8 cellular contexts compared by ENCODE assay signal in the genomic region with DNA sequence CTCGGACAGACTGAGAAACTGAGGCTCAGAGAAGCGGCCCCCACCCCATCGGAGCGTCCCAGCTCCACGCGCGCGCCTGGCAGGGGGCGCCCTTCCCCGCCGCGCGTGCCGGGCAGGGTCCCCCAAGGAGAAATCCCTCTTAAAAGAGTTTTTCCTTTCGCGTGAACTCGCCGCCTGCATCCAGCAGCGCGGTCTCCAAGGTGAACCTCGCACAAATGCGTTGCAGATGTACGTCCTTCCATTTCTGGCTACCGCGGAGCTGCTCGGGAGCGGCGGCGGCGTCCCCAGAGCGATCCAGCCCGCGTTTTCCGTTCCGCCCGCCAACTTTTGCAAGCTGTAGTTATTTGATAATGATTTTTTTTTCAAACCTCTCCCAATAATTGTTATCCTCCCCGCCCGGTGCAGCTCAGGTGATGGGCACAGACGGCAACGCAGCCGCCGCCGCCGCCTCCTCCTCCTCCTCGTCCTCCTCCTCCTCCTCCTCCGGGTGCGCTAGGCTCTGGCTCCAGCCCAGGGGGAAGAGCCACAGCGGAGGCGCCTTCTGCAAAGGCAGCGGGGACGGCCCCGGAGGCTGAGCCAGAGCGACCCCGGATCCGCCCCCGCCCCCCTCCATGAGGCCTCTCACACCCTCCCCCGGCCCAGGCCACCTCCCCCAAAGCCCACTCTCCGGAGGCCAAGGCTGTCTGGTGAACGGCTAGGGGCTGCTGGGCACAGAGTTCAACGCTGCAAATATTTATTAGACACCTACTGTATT.
DNase-seq lines count a peak whose midpoint lies in the region; ATAC-seq and TF ChIP-seq lines count a peak whose summit lies in the region.

No MANE protein-coding gene starts in this region.

- peaks cover 45% of the 10 kb centered on the region for H3K4me1 Mint-ChIP-seq in activated naive CD8-positive, alpha-beta T cell treated with anti-CD3 and anti-CD28 coated beads, Interleukin-2, amount 10 ng/mL, durations not matched to agents 7 days and 5 days

- peak overlapping the region; percentile 60 to 82; a peak in 3 of 4 replicates for H3K4me3 ChIP-seq in DND-41 (ENCODE audit: low read depth in 1 of 2, low read length in 2 of 2)
- H3K4me3 ChIP-seq in hepatocyte: peak overlapping the region; percentile 66
- H3K4me3 ChIP-seq in skeletal muscle satellite cell (ENCODE audit: low read length): peak overlapping the region; percentile 70

- H3K9me3 ChIP-seq in DND-41 (ENCODE audit: insufficient read depth, low read length, severe bottlenecking) (no peaks in the 10 kb centered on the region), hepatocyte (ENCODE audit: low read depth) (no peaks in the 10 kb centered on the region), skeletal muscle satellite cell (replicated peaks; ENCODE audit: low read length) (no peaks in the 10 kb centered on the region)

- no peaks in the 10 kb centered on the region for H3K9me2 ChIP-seq in hepatocyte (replicated peaks; ENCODE audit: insufficient read depth)

- H3K79me2 ChIP-seq in DND-41 (ENCODE audit: insufficient read depth, low read length) (peaks cover 13% of the 10 kb centered on the region), hepatocyte (no peaks in the 10 kb centered on the region)

- H3K27ac Mint-ChIP-seq in activated naive CD8-positive, alpha-beta T cell treated with anti-CD3 and anti-CD28 coated beads, Interleukin-2, amount 10 ng/mL, durations not matched to agents 7 days and 5 days: peak overlapping the region; percentile 75

- H3K27ac ChIP-seq in DND-41 (ENCODE audit: low read length) (peak overlapping the region; percentile 94), hepatocyte (no peak overlapping the region)

- peak overlapping the region; percentile 78 for H3K9ac ChIP-seq in DND-41 (ENCODE audit: low read depth, low read length)
- H3K9ac ChIP-seq in skeletal muscle satellite cell (ENCODE audit: low read depth, low read length): no peak overlapping the region

- peak overlapping the region; percentile 86 for H3K4me2 ChIP-seq in DND-41 (ENCODE audit: insufficient read depth, low read length)
- peak overlapping the region; percentile 94 for H3K4me2 ChIP-seq in hepatocyte
- H3K4me2 ChIP-seq in skeletal muscle satellite cell (ENCODE audit: low read length): peak overlapping the region; percentile 88

- POLR2A ChIA-PET in activated naive CD8-positive, alpha-beta T cell treated with anti-CD3 and anti-CD28 coated beads, Interleukin-2, amount 10 ng/mL, durations not matched to agents 7 days and 5 days (lab: Charles Lee): interaction anchor here (0.6 to 1.9 kb wide), 6 partner anchors 10 to 990 kb away, joined by 3 to 7 read pairs (median 4); partner anchors contain the start of gene CUX1

- H2AFZ ChIP-seq in DND-41 (ENCODE audit: low read depth, low read length) (peak overlapping the region; percentile 84), hepatocyte (peak overlapping the region; percentile 54)

- peaks cover 58% of the 10 kb centered on the region for H3K4me1 ChIP-seq in DND-41 (ENCODE audit: insufficient read depth, low read length)
- no peaks in the 10 kb centered on the region for H3K4me1 ChIP-seq in hepatocyte (ENCODE audit: insufficient read depth)
- H3K4me1 ChIP-seq in skeletal muscle satellite cell (ENCODE audit: control insufficient read depth, insufficient read depth, low read length): peaks cover 4% of the 10 kb centered on the region

- H3K27me3 ChIP-seq in DND-41 (ENCODE audit: insufficient read depth, low read length, poor library complexity) (no peaks in the 10 kb centered on the region), hepatocyte (no peaks in the 10 kb centered on the region), skeletal muscle satellite cell (ENCODE audit: control insufficient read depth, insufficient read depth, low read length) (peaks cover 31% of the 10 kb centered on the region)

- DNase-seq in DND-41: peak; percentile 82
- DNase-seq in LoVo (ENCODE audit: low spot score): peak; percentile 75
- peak; percentile 77 for DNase-seq in SW480 (ENCODE audit: low spot score)
- peak; percentile 80 for DNase-seq in activated naive CD8-positive, alpha-beta T cell treated with anti-CD3 and anti-CD28 coated beads, Interleukin-2, amount 10 ng/mL, durations not matched to agents 7 days and 5 days
- DNase-seq in hepatocyte (ENCODE audit: low spot score): peak; percentile 70

- no peaks in the 10 kb centered on the region for H3K36me3 Mint-ChIP-seq in activated naive CD8-positive, alpha-beta T cell treated with anti-CD3 and anti-CD28 coated beads, Interleukin-2, amount 10 ng/mL, durations not matched to agents 7 days and 5 days

- H4K20me1 ChIP-seq in DND-41 (ENCODE audit: insufficient read depth, low read length) (no peaks in the 10 kb centered on the region), hepatocyte (ENCODE audit: insufficient read depth, poor library complexity, severe bottlenecking) (no peaks in the 10 kb centered on the region)

- peak overlapping the region; percentile 89 for H3K4me3 Mint-ChIP-seq in activated naive CD8-positive, alpha-beta T cell treated with anti-CD3 and anti-CD28 coated beads, Interleukin-2, amount 10 ng/mL, durations not matched to agents 7 days and 5 days

- TF ChIP-seq CTCF in DND-41 (IDR thresholded peaks at IDR 0.05; ENCODE audit: borderline replicate concordance, extremely low read depth, low read length, poor library complexity, severe bottlenecking) (peak; percentile 71), hepatocyte (IDR thresholded peaks at IDR 0.05; ENCODE audit: poor library complexity) (peak; percentile 67)

- no peaks in the 10 kb centered on the region for H3K27me3 Mint-ChIP-seq in activated naive CD8-positive, alpha-beta T cell treated with anti-CD3 and anti-CD28 coated beads, Interleukin-2, amount 10 ng/mL, durations not matched to agents 7 days and 5 days

- no peaks in the 10 kb centered on the region for H3K36me3 ChIP-seq in DND-41 (ENCODE audit: insufficient read depth, low read length)
- H3K36me3 ChIP-seq in hepatocyte (replicated peaks; ENCODE audit: insufficient read depth, low read depth): no peaks in the 10 kb centered on the region
- no peaks in the 10 kb centered on the region for H3K36me3 ChIP-seq in skeletal muscle satellite cell (ENCODE audit: insufficient read depth, low read length)

- no peaks in the 10 kb centered on the region for H3K9me3 Mint-ChIP-seq in activated naive CD8-positive, alpha-beta T cell treated with anti-CD3 and anti-CD28 coated beads, Interleukin-2, amount 10 ng/mL, durations not matched to agents 7 days and 5 days

- ATAC-seq in DND-41 (ENCODE audit: insufficient read depth, low read depth) (peak; percentile 76), HG03139 (IDR thresholded peaks at IDR 0.05; ENCODE audit: unreplicated experiment) (no peak), GM21360 (IDR thresholded peaks at IDR 0.05; ENCODE audit: unreplicated experiment) (no peak)
- ATAC-seq in activated naive CD8-positive, alpha-beta T cell treated with anti-CD3 and anti-CD28 coated beads, Interleukin-2, amount 10 ng/mL, durations not matched to agents 7 days and 5 days (ENCODE audit: low read depth): peak; percentile 61

- WGBS in hepatocyte (ENCODE audit: low lambda C conversion rate, missing lambda C conversion rate): 2% methylated on average over 47 of the region's 60 CpGs

Comparison
In these comparisons a context has a peak if more than half of its experiments do, and no peak if none do; other contexts are left out.
1. ATAC-seq: peak in DND-41 (single experiment) and activated naive CD8-positive, alpha-beta T cell treated with anti-CD3 and anti-CD28 coated beads, Interleukin-2, amount 10 ng/mL, durations not matched to agents 7 days and 5 days (single experiment); none in HG03139 (single experiment) and GM21360 (single experiment).
2. Peak in every context shown above with its lines, with median percentiles within 50 percentile points of each other: DNase-seq, H3K4me2 ChIP-seq and H3K4me3 ChIP-seq.